ENCODE assay signal across 11 cellular contexts in genomic region chr2:172105715-172106124, GRCh38.
DNase-seq lines count a peak whose midpoint lies in the region; TF ChIP-seq lines count a peak whose summit lies in the region.
"Had no signal": no experiment of that assay in that cellular context is flagged by ENCODE, and none has a peak within 500 bp of the region (broad histone marks: within the 10 kb centered on the region; RNA-seq: fewer than 3 reads in every experiment).

No MANE protein-coding gene starts in this region.

- H3K27me3 Mint-ChIP-seq in activated naive CD4-positive, alpha-beta T cell treated with anti-CD3 and anti-CD28 coated beads, Interleukin-2, amount 10 ng/mL, durations not matched to agents 7 days and 5 days = peaks cover 96% of the 10 kb centered on the region

- H3K4me1 Mint-ChIP-seq in activated naive CD4-positive, alpha-beta T cell treated with anti-CD3 and anti-CD28 coated beads, Interleukin-2, amount 10 ng/mL, durations not matched to agents 7 days and 5 days = peaks cover 64% of the 10 kb centered on the region

- CTCF ChIA-PET in activated naive CD4-positive, alpha-beta T cell treated with anti-CD3 and anti-CD28 coated beads, Interleukin-2, amount 10 ng/mL, durations not matched to agents 7 days and 5 days (lab: Charles Lee) = interaction anchor here (0.6 to 7.9 kb wide), 15 partner anchors 10 to 533 kb away, joined by 3 to 103 read pairs (median 5); no protein-coding TSS in a partner anchor

- no peaks in the 10 kb centered on the region for H3K9me3 ChIP-seq in WERI-Rb-1 (ENCODE audit: severe bottlenecking)

- no peaks in the 10 kb centered on the region for H3K36me3 ChIP-seq in WERI-Rb-1

- no peak for TF ChIP-seq CTCF in WERI-Rb-1 (IDR thresholded peaks at IDR 0.05; ENCODE audit: low read depth, low read length)
- TF ChIP-seq CTCF in fibroblast of pulmonary artery (IDR thresholded peaks at IDR 0.05; ENCODE audit: low read length, missing control alignments) = no peak

- H3K27ac Mint-ChIP-seq in activated naive CD4-positive, alpha-beta T cell treated with anti-CD3 and anti-CD28 coated beads, Interleukin-2, amount 10 ng/mL, durations not matched to agents 7 days and 5 days = no peak overlapping the region

- peak; percentile 51 for DNase-seq in activated CD8-positive, alpha-beta memory T cell treated with anti-CD3 and anti-CD28 coated beads, Interleukin-2, amount 50 U/mL, for 48 hours
- DNase-seq in activated CD8-positive, alpha-beta memory T cell treated with anti-CD3 and anti-CD28 coated beads, Interleukin-2, amount 50 U/mL, for 4 hours = no peak
- DNase-seq in WERI-Rb-1 (no peak), fibroblast of pulmonary artery (ENCODE audit: low read depth) (no peak), midbrain (lab: John Stamatoyannopoulos, UW) (no peak)
- DNase-seq in stimulated activated CD4-positive, alpha-beta T cell treated with anti-CD3 and anti-CD28 coated beads, Interleukin-1b, Interleukin-23, amount 100 ng/mL, for 48 hours = no peak
- no peak for DNase-seq in activated naive CD4-positive, alpha-beta T cell treated with anti-CD3 and anti-CD28 coated beads, Interleukin-2, amount 10 ng/mL, durations not matched to agents 7 days and 5 days
- DNase-seq: hippocampal formation, NCI-H1436 treated with DMSO at 0.1 percent for 48 hours had no signal

- H3K4me3 Mint-ChIP-seq in activated naive CD4-positive, alpha-beta T cell treated with anti-CD3 and anti-CD28 coated beads, Interleukin-2, amount 10 ng/mL, durations not matched to agents 7 days and 5 days = no peak overlapping the region

- H3K4me3 ChIP-seq in WERI-Rb-1 (ENCODE audit: low read depth, low read length) (peak overlapping the region; percentile 21), fibroblast of pulmonary artery (replicated peaks; ENCODE audit: low read depth, low read length) (peak overlapping the region; percentile 57), skin epidermis (peak overlapping the region in 4 of 7 experiments; percentile 24 to 36 (median 28))

- H3K27ac ChIP-seq in WERI-Rb-1 = no peak overlapping the region
- no peak overlapping the region for H3K27ac ChIP-seq in skin epidermis
- H3K27ac ChIP-seq: C4-2B had no signal

- no peaks in the 10 kb centered on the region for H3K9me3 Mint-ChIP-seq in activated naive CD4-positive, alpha-beta T cell treated with anti-CD3 and anti-CD28 coated beads, Interleukin-2, amount 10 ng/mL, durations not matched to agents 7 days and 5 days

- H3K36me3 Mint-ChIP-seq in activated naive CD4-positive, alpha-beta T cell treated with anti-CD3 and anti-CD28 coated beads, Interleukin-2, amount 10 ng/mL, durations not matched to agents 7 days and 5 days = peaks cover 4% of the 10 kb centered on the region

- peaks cover 30% of the 10 kb centered on the region for H3K27me3 ChIP-seq in WERI-Rb-1 (ENCODE audit: insufficient read depth, low read depth, severe bottlenecking)
